23 cellular contexts compared by ENCODE assay signal in genomic region chr4:81833596-81833995, GRCh38.
A peak's percentile ranks its signal among the peaks of the same experiment; 100 is the strongest.
DNase-seq lines count a peak whose midpoint lies in the region; ATAC-seq and TF ChIP-seq lines count a peak whose summit lies in the region.
"Had no signal": no experiment of that assay in that cellular context is flagged by ENCODE, and none has a peak within 500 bp of the region (broad histone marks: within the 10 kb centered on the region; RNA-seq: fewer than 3 reads in every experiment).

No MANE protein-coding gene starts in this region.

- no peak overlapping the region for H3K4me3 ChIP-seq in A673 (ENCODE audit: low read depth, low read length, poor library complexity, severe bottlenecking)
- H3K4me3 ChIP-seq: BLaER1 treated with 17β-estradiol and CSF1 and Interleukin-3, amounts not matched to agents 10 nM and 100 nM; GM12878; HAP-1 had no signal

- no TSS peak for BruUV-seq in A673 (replicated peaks; lab: Mats Ljungman, UMichigan)

- H3K27ac ChIP-seq in substantia nigra (ENCODE audit: low read depth, low read length, poor library complexity, severe bottlenecking), result peak overlapping the region; percentile 75
- no peak overlapping the region for H3K27ac ChIP-seq in A673 (ENCODE audit: low read depth, low read length, poor library complexity, severe bottlenecking)
- H3K27ac ChIP-seq in foreskin keratinocyte, result no peak overlapping the region
- H3K27ac ChIP-seq: 22Rv1; BLaER1 treated with 17β-estradiol and CSF1 and Interleukin-3, amounts not matched to agents 10 nM and 100 nM had no signal

- no peak overlapping the region for H3K4me3 Mint-ChIP-seq in endothelial cell (ENCODE audit: unreplicated experiment)
- H3K4me3 Mint-ChIP-seq in nephron progenitor cell, result no peak overlapping the region
- H3K4me3 Mint-ChIP-seq: CD14-positive monocyte; CD4-positive, alpha-beta T cell; CD8-positive, alpha-beta memory T cell; HFFc6 had no signal

- POLR2A ChIA-PET in A673 (lab: Charles Lee; ENCODE audit: low non-redundant PET), result no interaction called here

- no peak for DNase-seq in endothelial cell (ENCODE audit: low spot score)
- no peak for DNase-seq in nephron progenitor cell
- DNase-seq in pons (ENCODE audit: low spot score), result peak; percentile 88
- peak in 6 of 49 donors; percentile 4 to 41 (median 14) for DNase-seq in substantia nigra (lab: John Stamatoyannopoulos, UW)
- no peak for DNase-seq in A673 (ENCODE audit: low spot score)
- no peak for DNase-seq in NCI-H1092 (lab: John Stamatoyannopoulos, UW)
- DNase-seq in foreskin keratinocyte, result no peak
- DNase-seq: ACHN; AML-193; BE2C; CD4-positive, alpha-beta T cell; CD8-positive, alpha-beta memory T cell; DMS 273 treated with DMSO at 0.1 percent for 48 hours; DMS79; EL; GDM1; GOT3; HFFc6 had no signal

- ATAC-seq in foreskin keratinocyte, result no peak
- ATAC-seq: GM12878 had no signal

- TF ChIP-seq CTCF in endothelial cell (IDR thresholded peaks at IDR 0.05; ENCODE audit: unreplicated experiment), result no peak
- no peak for TF ChIP-seq CTCF in nephron progenitor cell (IDR thresholded peaks at IDR 0.05)
- TF ChIP-seq CTCF in A673 (conservative IDR thresholded peaks at IDR 0.05; ENCODE audit: low read depth, low read length), result no peak
- TF ChIP-seq CTCF in foreskin keratinocyte (conservative IDR thresholded peaks at IDR 0.05), result no peak

- H3K36me3 Mint-ChIP-seq in endothelial cell (ENCODE audit: low read depth, unreplicated experiment), result no peaks in the 10 kb centered on the region
- H3K36me3 Mint-ChIP-seq in nephron progenitor cell (ENCODE audit: low read depth), result no peaks in the 10 kb centered on the region
- H3K36me3 Mint-ChIP-seq: CD14-positive monocyte; CD8-positive, alpha-beta memory T cell had no signal

- intact Hi-C loops in A673 (cut with micrococcal nuclease; ENCODE audit: unreplicated experiment), result no loop called here

- H3K27ac Mint-ChIP-seq in endothelial cell (ENCODE audit: unreplicated experiment) (peak overlapping the region; percentile 57), nephron progenitor cell (peak overlapping the region; percentile 10)
- H3K27ac Mint-ChIP-seq: CD14-positive monocyte; CD4-positive, alpha-beta T cell; HFFc6 had no signal

- H3K27me3 ChIP-seq in A673 (replicated peaks; ENCODE audit: insufficient read depth, low read depth, low read length, poor library complexity) (no peaks in the 10 kb centered on the region), foreskin keratinocyte (no peaks in the 10 kb centered on the region)
- H3K27me3 ChIP-seq: BE2C; BLaER1 treated with 17β-estradiol and CSF1 and Interleukin-3, amounts not matched to agents 10 nM and 100 nM had no signal

- H3K9me3 ChIP-seq in A673 (ENCODE audit: low read depth, low read length, poor library complexity, severe bottlenecking), result no peaks in the 10 kb centered on the region
- H3K9me3 ChIP-seq: BE2C; BLaER1 treated with 17β-estradiol and CSF1 and Interleukin-3, amounts not matched to agents 10 nM and 100 nM; HAP-1 had no signal

- no peaks in the 10 kb centered on the region for H3K4me1 ChIP-seq in A673 (ENCODE audit: insufficient read depth, low read length, poor library complexity, severe bottlenecking)
- no peaks in the 10 kb centered on the region for H3K4me1 ChIP-seq in foreskin keratinocyte
- H3K4me1 ChIP-seq: BE2C; BLaER1 treated with 17β-estradiol and CSF1 and Interleukin-3, amounts not matched to agents 10 nM and 100 nM; HAP-1 had no signal

- H3K36me3 ChIP-seq in A673 (ENCODE audit: insufficient read depth, low read length, poor library complexity, severe bottlenecking), result no peaks in the 10 kb centered on the region
- H3K36me3 ChIP-seq: BE2C; BLaER1 treated with 17β-estradiol and CSF1 and Interleukin-3, amounts not matched to agents 10 nM and 100 nM; HAP-1 had no signal

- CTCF ChIA-PET in A673 (lab: Charles Lee), result interaction anchor here (0.6 kb wide), 1 partner anchor 197 kb away, joined by 3 read pairs; no protein-coding TSS in a partner anchor

- H3K4me1 Mint-ChIP-seq in endothelial cell (ENCODE audit: unreplicated experiment) (no peaks in the 10 kb centered on the region), nephron progenitor cell (peaks cover 4% of the 10 kb centered on the region)
- H3K4me1 Mint-ChIP-seq: CD14-positive monocyte; CD8-positive, alpha-beta memory T cell had no signal

- H3K27me3 Mint-ChIP-seq in endothelial cell (ENCODE audit: unreplicated experiment) (no peaks in the 10 kb centered on the region), nephron progenitor cell (ENCODE audit: low read depth, poor library complexity) (no peaks in the 10 kb centered on the region)
- H3K27me3 Mint-ChIP-seq: CD4-positive, alpha-beta T cell had no signal

- no peaks in the 10 kb centered on the region for H3K9me3 Mint-ChIP-seq in endothelial cell (ENCODE audit: unreplicated experiment)
- H3K9me3 Mint-ChIP-seq in nephron progenitor cell, result no peaks in the 10 kb centered on the region
- H3K9me3 Mint-ChIP-seq: CD4-positive, alpha-beta T cell; CD8-positive, alpha-beta memory T cell had no signal
